ENCODE assay signal across 30 cellular contexts in the genomic region with DNA sequence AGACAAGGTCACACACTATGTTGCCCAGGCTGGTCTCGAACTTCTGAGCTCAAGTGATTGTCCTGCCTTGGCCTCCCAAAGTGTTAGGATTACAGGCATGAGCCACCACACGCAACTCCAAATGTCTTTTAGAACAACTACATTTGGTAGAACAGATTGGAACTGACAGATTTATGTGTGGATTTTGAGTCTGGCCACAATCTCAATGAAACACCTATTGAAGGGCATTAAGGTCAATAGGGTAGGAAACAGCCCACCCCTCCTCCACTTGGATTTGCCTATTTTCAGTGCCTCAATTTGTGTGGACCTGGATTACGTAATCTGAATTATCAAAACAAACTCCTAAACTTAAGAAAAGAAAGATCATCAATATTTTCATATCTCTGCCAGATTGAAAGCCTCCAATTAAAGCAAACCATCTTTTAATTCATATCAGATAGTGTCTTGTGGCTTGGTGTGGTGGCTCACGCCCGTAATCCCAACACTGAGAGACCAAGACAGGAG. TPM values are rescaled to one million over a fixed set of nuclear protein-coding genes. Genes with fewer than 3 reads are reported as not detected.
"Had no signal": no experiment of that assay in that cellular context is flagged by ENCODE, and none has a peak within 500 bp of the region (broad histone marks: within the 10 kb centered on the region; RNA-seq: fewer than 3 reads in every experiment).

No MANE protein-coding gene starts in this region.

- H3K4me3 ChIP-seq: neural progenitor cell, ovary, psoas muscle, skin epidermis, smooth muscle cell, spleen, suprapubic skin, testis, tibial artery, transverse colon, upper lobe of right lung, uterus had no signal

- H3K36me3 ChIP-seq: neural progenitor cell, ovary, spleen, suprapubic skin, tibial artery, transverse colon, upper lobe of right lung, uterus had no signal

- DNase-seq: naive thymus-derived CD4-positive, alpha-beta T cell; natural killer cell; occipital lobe; ovary; posterior cingulate gyrus; psoas muscle; right cardiac atrium; spleen; stimulated activated CD4-positive, alpha-beta T cell treated with anti-CD3 and anti-CD28 coated beads, Interleukin-12 subunit alpha, Interleukin-12 subunit beta, amount 100 ng/mL, for 4 hours; stimulated activated CD4-positive, alpha-beta T cell treated with anti-CD3 and anti-CD28 coated beads, Interleukin-1b, Interleukin-23, amount 100 ng/mL, for 48 hours; stimulated activated CD4-positive, alpha-beta T cell treated with anti-CD3 and anti-CD28 coated beads, Interleukin-4, amount 100 ng/mL, for 1 hour; stimulated activated CD4-positive, alpha-beta T cell treated with anti-CD3 and anti-CD28 coated beads, Interleukin-4, amount 100 ng/mL, for 4 hours; stimulated activated CD8-positive, alpha-beta memory T cell treated with anti-CD3 and anti-CD28 coated beads, Interleukin-4, amount 100 ng/mL, for 48 hours; stimulated activated naive CD4-positive, alpha-beta T cell; stimulated activated naive CD8-positive, alpha-beta T cell treated with anti-CD3 and anti-CD28 coated beads, Interleukin-15, amount 100 ng/mL, for 72 hours; stimulated activated naive CD8-positive, alpha-beta T cell treated with anti-CD3 and anti-CD28 coated beads, Interleukin-15, Interleukin-2, amounts not matched to agents 100 U/mL and 50 U/mL, for 24 hours; substantia nigra; testis; tibial artery; transverse colon; upper lobe of right lung; uterus had no signal

- H3K79me2 ChIP-seq: parathyroid adenoma had no signal

- H3K9ac ChIP-seq: neural progenitor cell, parathyroid adenoma had no signal

- H3K4me1 ChIP-seq: neural progenitor cell, parathyroid adenoma, psoas muscle, spleen, suprapubic skin, testis, tibial artery, transverse colon, upper lobe of right lung, uterus had no signal

- H3K27ac ChIP-seq: neural progenitor cell, ovary, parathyroid adenoma, psoas muscle, skin epidermis, spleen, suprapubic skin, testis, tibial artery, transverse colon, upper lobe of right lung, uterus had no signal

- H3K4me2 ChIP-seq: neural progenitor cell, smooth muscle cell had no signal

- H2AFZ ChIP-seq: neural progenitor cell, parathyroid adenoma had no signal

- H3K27me3 ChIP-seq: neural progenitor cell, ovary, spleen, suprapubic skin, testis, tibial artery, transverse colon, upper lobe of right lung, uterus had no signal

- ATAC-seq: naive thymus-derived CD4-positive, alpha-beta T cell; natural killer cell; psoas muscle; right cardiac atrium; sciatic nerve; stimulated activated memory B cell treated with anti-CD40 and anti-IgM and Interleukin-4, amounts not matched to agents 10 μg/mL and 1 μg/mL and 100 μg/mL, for 72 hours; stimulated activated naive CD8-positive, alpha-beta T cell treated with anti-CD3 and anti-CD28 coated beads, Interleukin-15, amount 100 ng/mL, for 72 hours; stimulated activated naive CD8-positive, alpha-beta T cell treated with anti-CD3 and anti-CD28 coated beads, Interleukin-15, Interleukin-2, amounts not matched to agents 100 U/mL and 50 U/mL, for 24 hours; upper lobe of right lung had no signal

- H3K9me3 ChIP-seq: ovary, psoas muscle, spleen, suprapubic skin, testis, tibial artery, transverse colon, upper lobe of right lung, uterus had no signal

RNA-seq across cellular contexts. Expression of gene LRRD1, which starts 29.2 kb away (rescaled TPM):
- total RNA-seq: natural killer cell, psoas muscle, sciatic nerve, transverse colon, upper lobe of right lung had no signal
- polyA plus RNA-seq: naive thymus-derived CD4-positive, alpha-beta T cell; right cardiac atrium; smooth muscle cell; urinary bladder had no signal
